Comparison of ENCODE assay signal across 1 cellular context in genomic region chr9:136311433-136312375, GRCh38.
TF ChIP-seq lines count a peak whose summit lies in the region.

No MANE protein-coding gene starts in this region.

TF ChIP-seq in HepG2, 621 proteins besides CTCF, POLR2A, EP300 and RAD21 (continued from another document):
- TF ChIP-seq DDIT3 (CRISPR knock-in tag; IDR thresholded peaks at IDR 0.05): no peak
- no peak for TF ChIP-seq AGO2 (optimal IDR thresholded peaks at IDR 0.05; ENCODE audit: low read depth, low read length)
- TF ChIP-seq MLLT10 (CRISPR knock-in tag; IDR thresholded peaks at IDR 0.05): no peak
- no peak for TF ChIP-seq ZNF446 (CRISPR knock-in tag; IDR thresholded peaks at IDR 0.05)
- no peak for TF ChIP-seq BHLHE40 (IDR thresholded peaks at IDR 0.05; ENCODE audit: low read length)
- no peak for TF ChIP-seq SOX13 (IDR thresholded peaks at IDR 0.05)
- no peak for TF ChIP-seq SOX13 (CRISPR knock-in tag; conservative IDR thresholded peaks at IDR 0.05 in 1 of 2, IDR thresholded peaks at IDR 0.05 in 1 of 2)
- no peak for TF ChIP-seq ZSCAN29 (CRISPR knock-in tag; conservative IDR thresholded peaks at IDR 0.05)
- no peak for TF ChIP-seq ZNF101 (CRISPR knock-in tag; IDR thresholded peaks at IDR 0.05; ENCODE audit: borderline replicate concordance, low read depth)
- no peak for TF ChIP-seq TFDP1 (CRISPR knock-in tag; IDR thresholded peaks at IDR 0.05; ENCODE audit: borderline replicate concordance)
- TF ChIP-seq YEATS4 (CRISPR knock-in tag; IDR thresholded peaks at IDR 0.05; ENCODE audit: borderline replicate concordance): no peak
- TF ChIP-seq MBD4 (IDR thresholded peaks at IDR 0.05; ENCODE audit: borderline replicate concordance, low read length): no peak
- no peak for TF ChIP-seq MTF2 (CRISPR knock-in tag; IDR thresholded peaks at IDR 0.05; ENCODE audit: borderline replicate concordance)
- TF ChIP-seq RFX1 (IDR thresholded peaks at IDR 0.05): peak; percentile 63
- TF ChIP-seq HDAC1 (CRISPR knock-in tag; IDR thresholded peaks at IDR 0.05): peak; percentile 16; the same call in 1 of the 2 replicates
- TF ChIP-seq RCOR2 (CRISPR knock-in tag; IDR thresholded peaks at IDR 0.05): no peak
- TF ChIP-seq PCBP1 (IDR thresholded peaks at IDR 0.05; ENCODE audit: borderline replicate concordance, low read depth, low read length): no peak
- TF ChIP-seq RFXANK (CRISPR knock-in tag; IDR thresholded peaks at IDR 0.05): no peak
- no peak for TF ChIP-seq SNAI1 (CRISPR knock-in tag; IDR thresholded peaks at IDR 0.05; ENCODE audit: borderline replicate concordance)
- no peak for TF ChIP-seq RBM22 (optimal IDR thresholded peaks at IDR 0.05; ENCODE audit: low read length)
- TF ChIP-seq HMG20A (CRISPR knock-in tag; IDR thresholded peaks at IDR 0.05; ENCODE audit: borderline replicate concordance): no peak
- no peak for TF ChIP-seq ZNF792 (CRISPR knock-in tag; IDR thresholded peaks at IDR 0.05)
- no peak for TF ChIP-seq ZNF572 (CRISPR knock-in tag; IDR thresholded peaks at IDR 0.05)
- TF ChIP-seq THAP8 (CRISPR knock-in tag; IDR thresholded peaks at IDR 0.05; ENCODE audit: borderline replicate concordance): no peak
- no peak for TF ChIP-seq ZBTB8A (CRISPR knock-in tag; IDR thresholded peaks at IDR 0.05; ENCODE audit: borderline replicate concordance, low read depth)
- no peak for TF ChIP-seq BCL3 (CRISPR knock-in tag; IDR thresholded peaks at IDR 0.05)
- peak; percentile 56 for TF ChIP-seq PATZ1 (CRISPR knock-in tag; IDR thresholded peaks at IDR 0.05)
- peak; percentile 8 for TF ChIP-seq YY1 (IDR thresholded peaks at IDR 0.05; ENCODE audit: insufficient read depth, insufficient replicate concordance, low read depth, low read length)
- TF ChIP-seq ZNF816 (CRISPR knock-in tag; IDR thresholded peaks at IDR 0.05; ENCODE audit: borderline replicate concordance): no peak
